In genomic region chr20:33703498-33704137, GRCh38 we compare ENCODE assay signal across 23 cellular contexts. TPM values are rescaled to one million over a fixed set of nuclear protein-coding genes. Genes with fewer than 3 reads are reported as not detected.
DNase-seq lines count a peak whose midpoint lies in the region; ATAC-seq, FAIRE-seq and TF ChIP-seq lines count a peak whose summit lies in the region.
"Had no signal": no experiment of that assay in that cellular context is flagged by ENCODE, and none has a peak within 500 bp of the region (broad histone marks: within the 10 kb centered on the region; RNA-seq: fewer than 3 reads in every experiment).

No MANE protein-coding gene starts in this region.

- no peaks in the 10 kb centered on the region for H3K27me3 Mint-ChIP-seq in natural killer cell treated with Interleukin-12 subunit alpha and Interleukin-12 subunit beta and Interleukin-15 and Interleukin-18, amount 100 ng/mL, for 72 hours
- H3K27me3 Mint-ChIP-seq in natural killer cell (ENCODE audit: low read depth in 2 of 2) (no peaks in the 10 kb centered on the region), neural crest cell (ENCODE audit: low read depth) (no peaks in the 10 kb centered on the region)

- no peak overlapping the region for H2AFZ ChIP-seq in H1 (ENCODE audit: low read length)
- H2AFZ ChIP-seq: PC-9 had no signal

- no peak overlapping the region for H2BK20ac ChIP-seq in H1 (ENCODE audit: low read length)

- no peaks in the 10 kb centered on the region; a peak in 1 of 7 replicates for H3K27me3 ChIP-seq in H1 (replicated peaks in 1 of 4; ENCODE audit: control insufficient read depth in 3 of 4, extremely low read depth in 1 of 4, insufficient read depth in 3 of 4, low read length in 3 of 4)

- FAIRE-seq in H1 (lab: Jason Lieb, UNC): no peak
- FAIRE-seq: GM12892, H54 had no signal

- no peak overlapping the region for H2AK5ac ChIP-seq in H1 (ENCODE audit: low read depth, low read length)

- TF ChIP-seq RAD21 in H1 (IDR thresholded peaks at IDR 0.05 in 1 of 2, conservative IDR thresholded peaks at IDR 0.05 in 1 of 2; ENCODE audit: low read depth in 2 of 2, low read length in 2 of 2): no peak

- peak in 1 of 2 donors; percentile 43 for ATAC-seq in natural killer cell treated with Interleukin-12 subunit alpha and Interleukin-12 subunit beta and Interleukin-15 and Interleukin-18, amount 100 ng/mL, for 72 hours
- ATAC-seq in natural killer cell (no peak), HG02981 (IDR thresholded peaks at IDR 0.05; ENCODE audit: unreplicated experiment) (no peak)

- POLR2A ChIA-PET in H1 (lab: Charles Lee; ENCODE audit: partially characterized antibody): interaction anchor here (1.3 to 1.7 kb wide), 2 partner anchors 10 to 13 kb away, joined by 3 read pairs; no protein-coding TSS in a partner anchor

- no peak overlapping the region for H2BK15ac ChIP-seq in H1 (ENCODE audit: low read length)

- H3K27ac Mint-ChIP-seq in natural killer cell treated with Interleukin-12 subunit alpha and Interleukin-12 subunit beta and Interleukin-15 and Interleukin-18, amount 100 ng/mL, for 72 hours: no peak overlapping the region
- H3K27ac Mint-ChIP-seq in natural killer cell (no peak overlapping the region), neural crest cell (ENCODE audit: unreplicated experiment) (peak overlapping the region; percentile 9)
- H3K27ac Mint-ChIP-seq: CD8-positive, alpha-beta memory T cell had no signal

- H3K4me2 ChIP-seq in H1 (ENCODE audit: insufficient read depth in 1 of 2, low read depth in 2 of 2, low read length in 2 of 2): no peak overlapping the region
- H3K4me2 ChIP-seq: PC-9 had no signal

- no peak overlapping the region for H3K14ac ChIP-seq in H1 (ENCODE audit: insufficient read length)

- DNase-seq in natural killer cell treated with Interleukin-12 subunit alpha and Interleukin-12 subunit beta and Interleukin-15 and Interleukin-18, amount 100 ng/mL, for 72 hours (ENCODE audit: low spot score): peak; percentile 57
- DNase-seq in natural killer cell (no peak), H1 (ENCODE audit: low read depth in 1 of 2, low spot score in 2 of 2) (no peak), neural crest cell (ENCODE audit: low read depth, low spot score) (no peak), HCEC 1CT (no peak)
- DNase-seq in activated T-cell treated with anti-CD3 and anti-CD28 coated beads, Interleukin-2, amount 50 U/mL, for 1 hour: no peak
- DNase-seq: CD8-positive, alpha-beta memory T cell; DMS153; DND-41; NCI-H1417 treated with DMSO at 0.1 percent for 48 hours; NCI-H2081; NCI-H2227 treated with DMSO at 0.1 percent for 48 hours; NCI-H526 treated with DMSO at 0.1 percent for 48 hours; PC-9; SIG-M5 had no signal

- H2BK12ac ChIP-seq in H1 (ENCODE audit: low read depth, low read length): 0 out of 2 replicates have a peak overlapping the region, but pooled peaks have one; percentile 9

- no peak overlapping the region for H2BK120ac ChIP-seq in H1 (replicated peaks; ENCODE audit: low read depth, low read length)

- peaks cover 5 to 25% of the 10 kb centered on the region in 2 experiments; a peak in 2 of 4 replicates for H3K9me3 ChIP-seq in H1 (ENCODE audit: insufficient read depth in 2 of 2, low read depth in 1 of 2, low read length in 1 of 2)

- no peak for TF ChIP-seq POLR2A in H1 (IDR thresholded peaks at IDR 0.05; ENCODE audit: control extremely low read depth in 1 of 2, low read depth in 2 of 2, low read length in 2 of 2)

- no peak overlapping the region for H4K91ac ChIP-seq in H1 (replicated peaks; ENCODE audit: insufficient read length, low read length)

- no peak overlapping the region for H3K27ac ChIP-seq in H1 (ENCODE audit: low read depth, low read length)
- H3K27ac ChIP-seq: HL-60, PC-9, SK-N-MC had no signal

- no peak overlapping the region for H3K56ac ChIP-seq in H1 (replicated peaks; ENCODE audit: insufficient read length, low read depth, low read length)

- no peaks in the 10 kb centered on the region; a peak in 1 of 8 replicates for H3K36me3 ChIP-seq in H1 (ENCODE audit: control insufficient read depth in 2 of 4, insufficient read depth in 4 of 4, low read length in 3 of 4)

- H3K4me3 Mint-ChIP-seq in natural killer cell treated with Interleukin-12 subunit alpha and Interleukin-12 subunit beta and Interleukin-15 and Interleukin-18, amount 100 ng/mL, for 72 hours: no peak overlapping the region
- H3K4me3 Mint-ChIP-seq in natural killer cell (no peak overlapping the region), neural crest cell (no peak overlapping the region)
- H3K4me3 Mint-ChIP-seq: CD14-positive monocyte; CD8-positive, alpha-beta memory T cell had no signal

- no peaks in the 10 kb centered on the region for H4K20me1 ChIP-seq in H1 (replicated peaks in 1 of 2; ENCODE audit: control insufficient read depth in 1 of 2, insufficient read depth in 2 of 2, low read length in 2 of 2)

- no peaks in the 10 kb centered on the region for H3K79me2 ChIP-seq in H1 (ENCODE audit: control insufficient read depth in 1 of 2, insufficient read depth in 2 of 2, low read length in 2 of 2)

- H3K23ac ChIP-seq in H1 (ENCODE audit: insufficient read length): no peak overlapping the region

- H3K4me3 ChIP-seq in H1 (ENCODE audit: extremely low read depth in 1 of 4, insufficient read depth in 2 of 4, low read depth in 3 of 4, low read length in 4 of 4): no peak overlapping the region
- H3K4me3 ChIP-seq: PC-9, SK-N-MC had no signal

- TF ChIP-seq CTCF in natural killer cell (IDR thresholded peaks at IDR 0.05) (no peak), H1 (IDR thresholded peaks at IDR 0.05; ENCODE audit: control extremely low read depth in 1 of 3, insufficient read depth in 1 of 3, low read depth in 1 of 3, low read length in 3 of 3) (no peak), neural crest cell (conservative IDR thresholded peaks at IDR 0.05) (no peak)

- CTCF ChIA-PET in H1 (lab: Charles Lee; ENCODE audit: partially characterized antibody): no interaction called here

- H3K18ac ChIP-seq in H1 (ENCODE audit: extremely low read depth, low read length): no peak overlapping the region

- WGBS in H1 (ENCODE audit: extremely low coverage in 1 of 2, insufficient coverage in 1 of 2, insufficient read length in 1 of 2, insufficient replicate concordance in 2 of 2, low coverage in 1 of 2, low lambda C conversion rate in 2 of 2, missing lambda C conversion rate in 1 of 2), 2 experiments: 91% methylated on average over 8 of the region's 8 CpGs; no CpG with 5 or more reads in 1 of the 2 experiments

- H4K8ac ChIP-seq in H1 (ENCODE audit: extremely low read depth, insufficient read depth, low read length): no peak overlapping the region

- no peaks in the 10 kb centered on the region for H3K9me3 Mint-ChIP-seq in natural killer cell treated with Interleukin-12 subunit alpha and Interleukin-12 subunit beta and Interleukin-15 and Interleukin-18, amount 100 ng/mL, for 72 hours
- no peaks in the 10 kb centered on the region for H3K9me3 Mint-ChIP-seq in natural killer cell
- H3K9me3 Mint-ChIP-seq in neural crest cell: peaks cover 3% of the 10 kb centered on the region
- H3K9me3 Mint-ChIP-seq: CD8-positive, alpha-beta memory T cell had no signal

- no peak overlapping the region for H4K5ac ChIP-seq in H1 (ENCODE audit: insufficient read length, low read depth, low read length)

- H3K23me2 ChIP-seq in H1 (ENCODE audit: low read depth, low read length): no peaks in the 10 kb centered on the region

- no peak overlapping the region for H2BK5ac ChIP-seq in H1 (ENCODE audit: low read depth, low read length)

- H3K4me1 ChIP-seq in H1 (replicated peaks in 1 of 4; ENCODE audit: control insufficient read depth in 3 of 4, insufficient read depth in 4 of 4, low read length in 3 of 4): no peaks in the 10 kb centered on the region

- no peaks in the 10 kb centered on the region for H3K79me1 ChIP-seq in H1 (ENCODE audit: low read depth, low read length)

- H3K4me1 Mint-ChIP-seq in natural killer cell treated with Interleukin-12 subunit alpha and Interleukin-12 subunit beta and Interleukin-15 and Interleukin-18, amount 100 ng/mL, for 72 hours (ENCODE audit: low read depth in 2 of 2): no peaks in the 10 kb centered on the region
- H3K4me1 Mint-ChIP-seq in natural killer cell (no peaks in the 10 kb centered on the region), neural crest cell (peaks cover 8% of the 10 kb centered on the region)
- H3K4me1 Mint-ChIP-seq: CD14-positive monocyte; CD8-positive, alpha-beta memory T cell had no signal

- no peak for TF ChIP-seq EP300 in H1 (IDR thresholded peaks at IDR 0.05; ENCODE audit: borderline replicate concordance in 1 of 2, low read depth in 2 of 2, low read length in 2 of 2)

- intact Hi-C loops in natural killer cell (cut with micrococcal nuclease): no loop called here

- H3K4ac ChIP-seq in H1 (replicated peaks; ENCODE audit: insufficient read length, low read depth, low read length): no peak overlapping the region

- no peak overlapping the region for H3K9ac ChIP-seq in H1 (replicated peaks in 1 of 4; ENCODE audit: extremely low read depth in 1 of 4, low read depth in 3 of 4, low read length in 3 of 4)

- no peaks in the 10 kb centered on the region for H3K36me3 Mint-ChIP-seq in natural killer cell treated with Interleukin-12 subunit alpha and Interleukin-12 subunit beta and Interleukin-15 and Interleukin-18, amount 100 ng/mL, for 72 hours
- H3K36me3 Mint-ChIP-seq in natural killer cell (no peaks in the 10 kb centered on the region), neural crest cell (ENCODE audit: low read depth) (peaks cover 5% of the 10 kb centered on the region)

RNA-seq across cellular contexts. Expression of gene PXMP4, which starts 16.5 kb away (rescaled TPM):
- total RNA-seq in natural killer cell treated with Interleukin-12 subunit alpha and Interleukin-12 subunit beta and Interleukin-15 and Interleukin-18, amount 100 ng/mL, for 72 hours: 1 to 10 TPM; 6.9 to 9.3 TPM
- total RNA-seq in natural killer cell: 1 to 10 TPM; 4.7 to 6.6 (median 6.2) TPM
- total RNA-seq in H1 (2021; fragmentation: NEBNext Ultra II Directional; extraction: Animal tissue kit (Norgen Biotek cat#: 25700)): 3.3 and 4.1 TPM in 2 replicates
- polyA plus RNA-seq in H1 (2011; rRNA removed): 3.4 and 5.5 TPM in 2 replicates
- 3.4 TPM for polyA plus RNA-seq in H1 (2011; cell fraction: cytosol; rRNA removed)
- polyA plus RNA-seq in H1 (2011; cell fraction: nucleus; rRNA removed): 3.8 TPM
- polyA plus RNA-seq in H1 (2012, experiment 1 of 2): 1.6 to 3.5 TPM (median 2.6 TPM) in 4 replicates
- 1.7 TPM for polyA plus RNA-seq in H1 (2012, experiment 2 of 2)
- polyA plus RNA-seq in H1 (2013, experiment 1 of 2): 3.2 TPM
- polyA plus RNA-seq in H1 (2013, experiment 2 of 2): 3.3 TPM
- 3.6 and 4.1 TPM in 2 replicates for polyA minus RNA-seq in H1 (2011; rRNA and poly(A)+ RNA removed)
- 1.4 TPM for polyA minus RNA-seq in H1 (2011; cell fraction: cytosol; rRNA and poly(A)+ RNA removed)
- 1.1 TPM for polyA minus RNA-seq in H1 (2011; cell fraction: nucleus; rRNA and poly(A)+ RNA removed)
- 5.2 and 5.6 TPM in 2 replicates for total RNA-seq in neural crest cell

RNA-seq across cellular contexts. Expression of gene E2F1, which starts 17.4 kb away (rescaled TPM):
- total RNA-seq in natural killer cell treated with Interleukin-12 subunit alpha and Interleukin-12 subunit beta and Interleukin-15 and Interleukin-18, amount 100 ng/mL, for 72 hours: 100 to 1,000 TPM in 1 of 2 donors, 10 to 100 TPM in 1; 45.4 to 123 TPM
- total RNA-seq in natural killer cell (1 to 10 TPM; 4.6 to 5.6 (median 4.7) TPM), neural crest cell (84.8 and 94.9 TPM in 2 replicates)
- 35.3 and 35.8 TPM in 2 replicates for total RNA-seq in H1 (2021; fragmentation: NEBNext Ultra II Directional; extraction: Animal tissue kit (Norgen Biotek cat#: 25700))
- polyA plus RNA-seq in H1 (2011; rRNA removed): 33.4 and 56.3 TPM in 2 replicates
- polyA plus RNA-seq in H1 (2011; cell fraction: cytosol; rRNA removed): 44.6 TPM
- 121 TPM for polyA plus RNA-seq in H1 (2011; cell fraction: nucleus; rRNA removed)
- polyA plus RNA-seq in H1 (2012, experiment 1 of 2): 32.0 to 45.5 TPM (median 42.4 TPM) in 4 replicates
- 36.8 TPM for polyA plus RNA-seq in H1 (2012, experiment 2 of 2)
- 25.5 TPM for polyA plus RNA-seq in H1 (2013, experiment 1 of 2)
- polyA plus RNA-seq in H1 (2013, experiment 2 of 2): 23.3 TPM
- polyA minus RNA-seq in H1 (2011; rRNA and poly(A)+ RNA removed): 21.5 and 26.8 TPM in 2 replicates
- 17.8 TPM for polyA minus RNA-seq in H1 (2011; cell fraction: cytosol; rRNA and poly(A)+ RNA removed)
- 22.2 TPM for polyA minus RNA-seq in H1 (2011; cell fraction: nucleus; rRNA and poly(A)+ RNA removed)

RNA-seq across cellular contexts. Expression of gene ZNF341, which starts 28.2 kb away (rescaled TPM):
- 1 to 10 TPM; 4.6 to 8.9 TPM for total RNA-seq in natural killer cell treated with Interleukin-12 subunit alpha and Interleukin-12 subunit beta and Interleukin-15 and Interleukin-18, amount 100 ng/mL, for 72 hours
- 1 to 10 TPM; 3.6 to 5.1 (median 4.3) TPM for total RNA-seq in natural killer cell
- 6.3 and 6.4 TPM in 2 replicates for total RNA-seq in H1 (2021; fragmentation: NEBNext Ultra II Directional; extraction: Animal tissue kit (Norgen Biotek cat#: 25700))
- polyA plus RNA-seq in H1 (2011; rRNA removed): 5.8 and 7.0 TPM in 2 replicates
- polyA plus RNA-seq in H1 (2011; cell fraction: cytosol; rRNA removed): 3.3 TPM
- polyA plus RNA-seq in H1 (2011; cell fraction: nucleus; rRNA removed): 6.9 TPM
- polyA plus RNA-seq in H1 (2012, experiment 1 of 2): 5.0 to 7.4 TPM (median 5.6 TPM) in 4 replicates
- 6.7 TPM for polyA plus RNA-seq in H1 (2012, experiment 2 of 2)
- 3.9 TPM for polyA plus RNA-seq in H1 (2013, experiment 1 of 2)
- polyA plus RNA-seq in H1 (2013, experiment 2 of 2): 3.7 TPM
- 5.5 TPM in 2 replicates for polyA minus RNA-seq in H1 (2011; rRNA and poly(A)+ RNA removed)
- polyA minus RNA-seq in H1 (2011; cell fraction: cytosol; rRNA and poly(A)+ RNA removed): 4.7 TPM
- 3.9 TPM for polyA minus RNA-seq in H1 (2011; cell fraction: nucleus; rRNA and poly(A)+ RNA removed)
- 4.9 and 5.1 TPM in 2 replicates for total RNA-seq in neural crest cell

RNA-seq across cellular contexts. Expression of gene NECAB3, which starts 29.4 kb away (rescaled TPM):
- total RNA-seq in natural killer cell treated with Interleukin-12 subunit alpha and Interleukin-12 subunit beta and Interleukin-15 and Interleukin-18, amount 100 ng/mL, for 72 hours: 10 to 100 TPM; 16.9 to 29.5 TPM
- 10 to 100 TPM in 2 of 3 donors, 1 to 10 TPM in 1; 9.7 to 18.1 (median 13.4) TPM for total RNA-seq in natural killer cell
- total RNA-seq in H1 (2021; fragmentation: NEBNext Ultra II Directional; extraction: Animal tissue kit (Norgen Biotek cat#: 25700)): 19.7 and 20.5 TPM in 2 replicates
- 46.2 and 72.6 TPM in 2 replicates for polyA plus RNA-seq in H1 (2011; rRNA removed)
- polyA plus RNA-seq in H1 (2011; cell fraction: cytosol; rRNA removed): 39.5 TPM
- polyA plus RNA-seq in H1 (2011; cell fraction: nucleus; rRNA removed): 101 TPM
- polyA plus RNA-seq in H1 (2012, experiment 1 of 2): 13.8 to 22.6 TPM (median 18.4 TPM) in 4 replicates
- 15.9 TPM for polyA plus RNA-seq in H1 (2012, experiment 2 of 2)
- 12.2 TPM for polyA plus RNA-seq in H1 (2013, experiment 1 of 2)
- polyA plus RNA-seq in H1 (2013, experiment 2 of 2): 10.7 TPM
- polyA minus RNA-seq in H1 (2011; rRNA and poly(A)+ RNA removed): 20.5 and 23.8 TPM in 2 replicates
- 15.6 TPM for polyA minus RNA-seq in H1 (2011; cell fraction: cytosol; rRNA and poly(A)+ RNA removed)
- polyA minus RNA-seq in H1 (2011; cell fraction: nucleus; rRNA and poly(A)+ RNA removed): 39.6 TPM
- total RNA-seq in neural crest cell: 56.0 and 63.3 TPM in 2 replicates

RNA-seq across cellular contexts. Expression of gene ACTL10, which starts 36.9 kb away (rescaled TPM):
- 1 to 10 TPM; 1.7 to 4.3 TPM for total RNA-seq in natural killer cell treated with Interleukin-12 subunit alpha and Interleukin-12 subunit beta and Interleukin-15 and Interleukin-18, amount 100 ng/mL, for 72 hours
- total RNA-seq in natural killer cell (1 to 10 TPM in 2 of 3 donors, under 1 TPM in 1; 0.80 to 2.2 (median 1.1) TPM), neural crest cell (0.75 TPM in 2 replicates)
- total RNA-seq in H1 (2021; fragmentation: NEBNext Ultra II Directional; extraction: Animal tissue kit (Norgen Biotek cat#: 25700)): not detected in 2 replicates
- polyA plus RNA-seq in H1 (2011; rRNA removed): 0.20 and 0.26 TPM in 2 replicates
- polyA plus RNA-seq in H1 (2011; cell fraction: cytosol; rRNA removed): 0.25 TPM
- polyA plus RNA-seq in H1 (2011; cell fraction: nucleus; rRNA removed): 0.33 TPM
- polyA plus RNA-seq in H1 (2012, experiment 1 of 2): 0.11 to 0.18 TPM (median 0.12 TPM) in 3 of 4 replicates, not detected in the other
- 0.30 TPM for polyA plus RNA-seq in H1 (2012, experiment 2 of 2)
- 0.08 TPM for polyA plus RNA-seq in H1 (2013, experiment 1 of 2)
- polyA plus RNA-seq in H1 (2013, experiment 2 of 2): 0.04 TPM
- 0.07 and 0.09 TPM in 2 replicates for polyA minus RNA-seq in H1 (2011; rRNA and poly(A)+ RNA removed)
- not detected for polyA minus RNA-seq in H1 (2011; cell fraction: cytosol; rRNA and poly(A)+ RNA removed)
- 1.7 TPM for polyA minus RNA-seq in H1 (2011; cell fraction: nucleus; rRNA and poly(A)+ RNA removed)
- total RNA-seq: NCI-H460, RPMI7951 had no signal
